10 cellular contexts compared by ENCODE assay signal in the genomic region with DNA sequence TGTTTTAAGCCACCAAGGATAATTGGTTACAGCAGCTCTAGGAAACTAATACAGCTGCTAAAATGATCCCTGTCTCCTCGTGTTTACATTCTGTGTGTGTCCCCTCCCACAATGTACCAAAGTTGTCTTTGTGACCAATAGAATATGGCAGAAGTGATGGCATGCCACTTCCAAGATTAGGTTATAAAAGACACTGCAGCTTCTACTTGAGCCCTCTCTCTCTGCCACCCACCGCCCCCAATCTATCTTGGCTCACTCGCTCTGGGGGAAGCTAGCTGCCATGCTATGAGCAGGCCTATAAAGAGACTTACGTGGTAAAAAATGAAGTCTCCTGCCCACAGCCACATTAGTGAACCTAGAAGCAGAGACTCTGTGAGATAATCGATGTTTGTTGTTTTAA. TPM values are rescaled to one million over a fixed set of nuclear protein-coding genes. Genes with fewer than 3 reads are reported as not detected.
"Had no signal": no experiment of that assay in that cellular context is flagged by ENCODE, and none has a peak within 500 bp of the region (broad histone marks: within the 10 kb centered on the region; RNA-seq: fewer than 3 reads in every experiment).

No MANE protein-coding gene starts in this region.

- H3K27ac ChIP-seq: HL-60 had no signal

- DNase-seq: H9, HFFc6, KBM-7 had no signal

- ATAC-seq: GM23338, HCT116, HepG2 had no signal

- H3K4me3 ChIP-seq: GM23338 had no signal

RNA-seq across cellular contexts. Expression of a gene that starts 3.5 kb away (rescaled TPM):
- total RNA-seq: GM23338, H1, H9, HepG2, HFFc6, HT1080 had no signal
- polyA plus RNA-seq: GM23338, H1, HepG2, IgD-negative memory B cell had no signal

RNA-seq across cellular contexts. Expression of a gene that starts 5.3 kb away (rescaled TPM):
- total RNA-seq: GM23338, H1, H9, HepG2, HFFc6, HT1080 had no signal
- polyA plus RNA-seq: GM23338, H1, HepG2, IgD-negative memory B cell had no signal

RNA-seq across cellular contexts. Expression of a gene that starts 11.6 kb away (rescaled TPM):
- total RNA-seq: GM23338, H1, H9, HepG2, HFFc6, HT1080 had no signal
- polyA plus RNA-seq: GM23338, H1, HepG2, IgD-negative memory B cell had no signal

RNA-seq across cellular contexts. Expression of a gene that starts 59.0 kb away (rescaled TPM):
- total RNA-seq: GM23338, H1, H9, HepG2, HFFc6, HT1080 had no signal
- polyA plus RNA-seq: GM23338, H1, HepG2, IgD-negative memory B cell had no signal
